Comparison of ENCODE assay signal across 12 cellular contexts in the genomic region with DNA sequence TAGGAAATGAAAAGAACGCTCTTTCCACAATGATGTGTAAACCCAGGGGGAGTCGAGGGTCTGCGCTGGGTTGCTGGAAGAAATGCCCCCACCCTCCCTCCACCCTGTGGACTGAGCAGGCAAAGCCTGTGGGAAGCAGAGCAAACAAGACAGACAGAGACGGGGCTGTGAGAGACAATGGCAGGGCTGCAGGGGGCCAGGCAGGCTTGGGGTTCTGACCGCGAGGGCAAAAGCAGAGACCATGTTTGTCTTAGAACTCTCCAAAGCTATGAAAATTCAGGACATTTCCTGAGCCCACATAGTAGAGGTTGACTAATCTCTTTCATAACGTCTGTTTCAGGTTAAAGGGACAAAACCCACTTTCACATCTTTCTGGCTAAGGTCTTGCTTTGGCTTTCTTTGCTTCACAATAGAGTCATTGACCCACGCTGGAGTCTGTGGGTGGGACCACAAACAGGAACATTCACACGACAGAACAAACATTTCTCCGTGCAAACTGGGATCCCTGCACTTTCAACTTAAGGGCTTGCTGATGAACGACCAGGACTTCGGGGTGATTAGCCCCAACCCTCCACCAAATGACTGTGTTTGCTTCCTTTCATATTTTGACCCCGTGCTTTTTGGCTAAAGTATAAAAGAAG.
A peak's percentile ranks its signal among the peaks of the same experiment; 100 is the strongest.
DNase-seq lines count a peak whose midpoint lies in the region; ATAC-seq and TF ChIP-seq lines count a peak whose summit lies in the region.
"Had no signal": no experiment of that assay in that cellular context is flagged by ENCODE, and none has a peak within 500 bp of the region (broad histone marks: within the 10 kb centered on the region; RNA-seq: fewer than 3 reads in every experiment).

No MANE protein-coding gene starts in this region.

- no peak overlapping the region for H3K27ac ChIP-seq in PC-3 (ENCODE audit: low read length)
- no peak overlapping the region for H3K27ac ChIP-seq in left lung
- H3K27ac ChIP-seq: tibial nerve had no signal

- no peaks in the 10 kb centered on the region for H4K20me1 ChIP-seq in PC-3 (ENCODE audit: low read length)

- no peaks in the 10 kb centered on the region for H3K36me3 Mint-ChIP-seq in osteocyte (ENCODE audit: unreplicated experiment)
- no peaks in the 10 kb centered on the region for H3K36me3 Mint-ChIP-seq in stimulated activated naive B cell treated with anti-CD40 and anti-IgM and Interleukin-4, amounts not matched to agents 10 μg/mL and 1 μg/mL and 100 μg/mL, for 72 hours
- H3K36me3 Mint-ChIP-seq in T-cell = no peaks in the 10 kb centered on the region

- no peak overlapping the region for H3K4me2 ChIP-seq in PC-3 (ENCODE audit: low read length)

- H3K4me1 Mint-ChIP-seq in osteocyte (ENCODE audit: unreplicated experiment) (peaks cover 62% of the 10 kb centered on the region), T-cell (no peaks in the 10 kb centered on the region)
- no peaks in the 10 kb centered on the region for H3K4me1 Mint-ChIP-seq in stimulated activated naive B cell treated with anti-CD40 and anti-IgM and Interleukin-4, amounts not matched to agents 10 μg/mL and 1 μg/mL and 100 μg/mL, for 72 hours
- H3K4me1 Mint-ChIP-seq: activated T-helper 17 cell treated with anti-CD3 and anti-CD28 coated beads, Interleukin-2, amount 50 U/mL, for 72 hours had no signal

- H3K27me3 Mint-ChIP-seq in osteocyte (ENCODE audit: unreplicated experiment) (no peaks in the 10 kb centered on the region), T-cell (peaks cover 19 to 24% of the 10 kb centered on the region in 2 donors)
- H3K27me3 Mint-ChIP-seq in stimulated activated naive B cell treated with anti-CD40 and anti-IgM and Interleukin-4, amounts not matched to agents 10 μg/mL and 1 μg/mL and 100 μg/mL, for 72 hours = peaks cover 10 to 41% of the 10 kb centered on the region in 2 donors

- CTCF ChIA-PET in PC-3 (lab: Charles Lee) (no interaction called here), T-cell (lab: Charles Lee) (no interaction called here)

- H3K4me1 ChIP-seq in PC-3 (ENCODE audit: insufficient read depth, low read length) (peaks cover 11% of the 10 kb centered on the region), left lung (no peaks in the 10 kb centered on the region)

- intact Hi-C loops in PC-3 (cut with micrococcal nuclease) (no loop called here), left lung (cut with DNase I) (no loop called here)

- POLR2A ChIA-PET in PC-3 (lab: Charles Lee; ENCODE audit: unreplicated experiment) (no interaction called here), T-cell (lab: Charles Lee) (no interaction called here)

- no peaks in the 10 kb centered on the region for H3K9me3 ChIP-seq in PC-3 (ENCODE audit: low read length)
- no peaks in the 10 kb centered on the region for H3K9me3 ChIP-seq in left lung
- H3K9me3 ChIP-seq: tibial nerve had no signal

- H3K27me3 ChIP-seq in PC-3 (ENCODE audit: low read length) (no peaks in the 10 kb centered on the region), left lung (no peaks in the 10 kb centered on the region)
- H3K27me3 ChIP-seq: tibial nerve had no signal

- peak overlapping the region; percentile 42; the same call in 1 of the 2 replicates for H2AFZ ChIP-seq in PC-3 (ENCODE audit: low read length)

- H3K9ac ChIP-seq in PC-3 (ENCODE audit: low read length) = no peak overlapping the region

- H3K4me3 Mint-ChIP-seq in osteocyte (ENCODE audit: unreplicated experiment) (peak overlapping the region; percentile 55), T-cell (no peak overlapping the region)
- no peak overlapping the region for H3K4me3 Mint-ChIP-seq in stimulated activated naive B cell treated with anti-CD40 and anti-IgM and Interleukin-4, amounts not matched to agents 10 μg/mL and 1 μg/mL and 100 μg/mL, for 72 hours
- H3K4me3 Mint-ChIP-seq: activated T-helper 17 cell treated with anti-CD3 and anti-CD28 coated beads, Interleukin-2, amount 50 U/mL, for 72 hours had no signal

- DNase-seq in COLO829 (ENCODE audit: low spot score) (peak; percentile 50), PC-3 (no peak), fibroblast of peridontal ligament (ENCODE audit: extremely low read depth) (peak; percentile 46), osteocyte (ENCODE audit: extremely low spot score, unreplicated experiment) (no peak), T-cell (no peak), left lung (no peak)
- no peak for DNase-seq in stimulated activated naive B cell treated with anti-CD40 and anti-IgM and Interleukin-4, amounts not matched to agents 10 μg/mL and 1 μg/mL and 100 μg/mL, for 72 hours
- DNase-seq: DMS153, NCI-H1694 had no signal

- no peak for TF ChIP-seq CTCF in PC-3 (conservative IDR thresholded peaks at IDR 0.05; ENCODE audit: low read depth, low read length)
- peak; percentile 7 for TF ChIP-seq CTCF in osteocyte (IDR thresholded peaks at IDR 0.05)
- no peak for TF ChIP-seq CTCF in left lung (IDR thresholded peaks at IDR 0.05)

- no peaks in the 10 kb centered on the region for H3K9me2 ChIP-seq in PC-3 (replicated peaks; ENCODE audit: low read length)

- no TSS peak for BruUV-seq in PC-3 (replicated peaks; lab: Mats Ljungman, UMichigan)

- H3K36me3 ChIP-seq in PC-3 (ENCODE audit: low read depth, low read length) = no peaks in the 10 kb centered on the region
- no peaks in the 10 kb centered on the region for H3K36me3 ChIP-seq in left lung
- H3K36me3 ChIP-seq: tibial nerve had no signal

- H3K4me3 ChIP-seq in PC-3 (ENCODE audit: low read length) = no peak overlapping the region
- H3K4me3 ChIP-seq in left lung = no peak overlapping the region
- H3K4me3 ChIP-seq: tibial nerve had no signal

- H3F3A ChIP-seq in PC-3 (ENCODE audit: low read length, unreplicated experiment) = no peaks in the 10 kb centered on the region

- ATAC-seq in PC-3 (no peak), HG02678 (IDR thresholded peaks at IDR 0.05; ENCODE audit: unreplicated experiment) (no peak), T-cell (replicated peaks in 1 of 4) (no peak), left lung (no peak)
- ATAC-seq in stimulated activated naive B cell treated with anti-CD40 and anti-IgM and Interleukin-4, amounts not matched to agents 10 μg/mL and 1 μg/mL and 100 μg/mL, for 72 hours (replicated peaks) = no peak
- ATAC-seq: activated T-helper 17 cell treated with anti-CD3 and anti-CD28 coated beads, Interleukin-2, amount 50 U/mL, for 72 hours had no signal

- H3K79me2 ChIP-seq in PC-3 (ENCODE audit: low read length) = no peaks in the 10 kb centered on the region

- H3K9me3 Mint-ChIP-seq in osteocyte (ENCODE audit: unreplicated experiment) (no peaks in the 10 kb centered on the region), T-cell (no peaks in the 10 kb centered on the region)
- no peaks in the 10 kb centered on the region for H3K9me3 Mint-ChIP-seq in stimulated activated naive B cell treated with anti-CD40 and anti-IgM and Interleukin-4, amounts not matched to agents 10 μg/mL and 1 μg/mL and 100 μg/mL, for 72 hours
- H3K9me3 Mint-ChIP-seq: activated T-helper 17 cell treated with anti-CD3 and anti-CD28 coated beads, Interleukin-2, amount 50 U/mL, for 72 hours had no signal

- H3K27ac Mint-ChIP-seq in osteocyte (ENCODE audit: unreplicated experiment) (peak overlapping the region; percentile 86), T-cell (no peak overlapping the region)
- no peak overlapping the region for H3K27ac Mint-ChIP-seq in stimulated activated naive B cell treated with anti-CD40 and anti-IgM and Interleukin-4, amounts not matched to agents 10 μg/mL and 1 μg/mL and 100 μg/mL, for 72 hours
- H3K27ac Mint-ChIP-seq: activated T-helper 17 cell treated with anti-CD3 and anti-CD28 coated beads, Interleukin-2, amount 50 U/mL, for 72 hours had no signal

Comparison
In these comparisons a context has a peak if more than half of its experiments do, and no peak if none do; other contexts are left out.
1. DNase-seq: peak in COLO829 (single experiment) and fibroblast of peridontal ligament (single experiment); none in PC-3 (single experiment), osteocyte (single experiment), stimulated activated naive B cell treated with anti-CD40 and anti-IgM and Interleukin-4, amounts not matched to agents 10 μg/mL and 1 μg/mL and 100 μg/mL, for 72 hours (single experiment), T-cell (0 of 34) and left lung (0 of 2).